In the genomic region with DNA sequence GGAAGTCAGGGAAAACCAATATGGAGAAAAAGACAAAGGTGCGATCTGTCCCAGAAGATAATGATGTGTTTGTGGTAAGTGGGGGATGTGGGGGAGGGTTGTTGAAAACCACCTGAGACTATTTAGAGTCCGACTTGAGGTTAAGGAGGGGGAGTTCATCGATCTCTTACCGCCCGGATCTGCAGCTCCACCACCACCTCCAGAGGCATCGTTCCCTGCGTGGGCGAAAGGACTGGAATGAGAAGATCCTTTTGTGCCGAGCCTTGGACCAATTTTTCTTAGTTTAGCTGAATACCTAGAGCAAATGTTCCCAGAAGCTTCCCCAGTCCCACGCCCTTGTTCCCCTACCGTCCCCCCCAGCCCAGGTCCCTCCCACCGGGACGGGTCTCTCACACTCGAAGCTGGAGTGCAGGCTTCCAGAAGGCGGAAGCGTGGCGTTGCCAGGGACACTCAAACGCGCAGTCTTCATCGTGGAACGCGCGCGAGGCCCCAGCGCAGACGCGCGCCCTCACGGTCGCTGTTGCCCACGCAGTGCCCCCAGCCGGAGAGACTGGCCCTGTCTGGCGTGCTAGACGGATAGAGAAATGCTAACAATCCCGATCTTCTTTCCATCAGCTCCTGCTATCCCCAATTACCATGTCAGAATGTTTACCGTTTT, we compare ENCODE assay signal across 8 cellular contexts. TPM values are rescaled to one million over a fixed set of nuclear protein-coding genes. Genes with fewer than 3 reads are reported as not detected.
DNase-seq lines count a peak whose midpoint lies in the region; ATAC-seq and TF ChIP-seq lines count a peak whose summit lies in the region.

A gene with protein sequence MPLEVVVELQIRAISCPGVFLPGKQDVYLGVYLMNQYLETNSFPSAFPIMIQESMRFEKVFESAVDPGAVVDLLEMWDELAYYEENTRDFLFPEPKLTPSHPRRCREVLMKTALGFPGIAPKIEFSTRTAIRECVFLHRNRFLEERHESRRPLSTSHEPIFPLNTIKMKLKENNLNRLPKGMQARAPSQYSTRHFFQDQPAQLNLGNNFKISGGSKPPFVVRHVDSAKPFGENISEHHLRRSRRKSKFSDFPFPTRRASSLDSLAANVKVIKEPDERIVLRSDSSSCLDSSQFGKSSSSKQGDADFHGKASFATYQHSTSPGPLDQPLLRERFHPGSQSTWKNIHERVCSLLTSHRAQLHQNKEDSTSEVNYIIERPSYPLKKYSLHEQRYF (minus strand): TSS at position 439 of the 658 bp plus-strand sequence. CDS start 230 bp downstream, at position 209.

- H3K4me3 Mint-ChIP-seq in activated CD4-positive, alpha-beta memory T cell treated with anti-CD3 and anti-CD28 coated beads for 36 hours: peak within 1 kb of the TSS; percentile 68

- peaks cover 76% of the 10 kb centered on the region for H3K4me1 Mint-ChIP-seq in activated CD4-positive, alpha-beta memory T cell treated with anti-CD3 and anti-CD28 coated beads for 36 hours (ENCODE audit: low read depth)

- peak within 1 kb of the TSS; percentile 20 for H3K4me3 ChIP-seq in lower leg skin (ENCODE audit: low read depth, poor library complexity, severe bottlenecking)

- no peaks in the 10 kb centered on the region for H3K36me3 Mint-ChIP-seq in activated CD4-positive, alpha-beta memory T cell treated with anti-CD3 and anti-CD28 coated beads for 36 hours

- ATAC-seq in GM19463 (IDR thresholded peaks at IDR 0.05; ENCODE audit: unreplicated experiment): peak; percentile 39

- H3K27ac Mint-ChIP-seq in activated CD4-positive, alpha-beta memory T cell treated with anti-CD3 and anti-CD28 coated beads for 36 hours: no peak within 1 kb of the TSS

- POLR2A ChIA-PET in activated CD4-positive, alpha-beta memory T cell treated with anti-CD3 and anti-CD28 coated beads for 36 hours (lab: Charles Lee): no interaction called here

- H3K27me3 Mint-ChIP-seq in activated CD4-positive, alpha-beta memory T cell treated with anti-CD3 and anti-CD28 coated beads for 36 hours: no peaks in the 10 kb centered on the region

- peak; percentile 55 for DNase-seq in AG08395 (ENCODE audit: low spot score)
- DNase-seq in NCI-H2171 (lab: John Stamatoyannopoulos, UW): peak; percentile 51
- peak; percentile 60 for DNase-seq in activated CD4-positive, alpha-beta memory T cell treated with anti-CD3 and anti-CD28 coated beads for 36 hours
- peak; percentile 24 for DNase-seq in effector CD4-positive, alpha-beta T cell
- peak; percentile 56 to 94 for DNase-seq in lower leg skin (ENCODE audit: low spot score in 2 of 2)
- peak; percentile 15 to 23 for DNase-seq in stimulated activated CD4-positive, alpha-beta T cell treated with anti-CD3 and anti-CD28 coated beads, Interleukin-4, amount 100 ng/mL, for 48 hours (ENCODE audit: low read depth in 2 of 2)
- DNase-seq in dedifferentiated amniotic fluid mesenchymal stem cell (ENCODE audit: extremely low spot score): no peak

- 2% methylated on average over 36 of the region's 36 CpGs for WGBS in lower leg skin, 2 donors

- no peak for TF ChIP-seq POLR2A in lower leg skin (IDR thresholded peaks at IDR 0.05)

- CTCF ChIA-PET in activated CD4-positive, alpha-beta memory T cell treated with anti-CD3 and anti-CD28 coated beads for 36 hours (lab: Charles Lee): interaction anchor here (0.7 to 1.8 kb wide), 4 partner anchors 11 to 1806 kb away, joined by 3 to 6 read pairs (median 4); no protein-coding TSS in a partner anchor

- no peak for TF ChIP-seq CTCF in lower leg skin (IDR thresholded peaks at IDR 0.05)

- H3K9me3 Mint-ChIP-seq in activated CD4-positive, alpha-beta memory T cell treated with anti-CD3 and anti-CD28 coated beads for 36 hours: no peaks in the 10 kb centered on the region

- intact Hi-C loops in activated CD4-positive, alpha-beta memory T cell treated with anti-CD3 and anti-CD28 coated beads for 36 hours (cut with micrococcal nuclease): loop anchor here (1.0 to 10.0 kb wide), 3 partner anchors 13 to 169 kb away; a partner anchor contains a TSS
- intact Hi-C loops in lower leg skin (cut with DNase I; ENCODE audit: low total_unique reads): no loop called here

RNA-seq across cellular contexts. Expression of the gene that starts here (rescaled TPM):
- total RNA-seq in activated CD4-positive, alpha-beta memory T cell treated with anti-CD3 and anti-CD28 coated beads for 36 hours: under 1 TPM; 0.48 to 0.59 TPM
- 1 to 10 TPM; 1.3 to 3.5 (median 2.3) TPM for total RNA-seq in lower leg skin

Comparison
In these comparisons a context has a peak if more than half of its experiments do, and no peak if none do; other contexts are left out.
1. Peak in DNase-seq in activated CD4-positive, alpha-beta memory T cell treated with anti-CD3 and anti-CD28 coated beads for 36 hours; RNA of the gene not detected or under 1 TPM.